Comparison of ENCODE assay signal across 17 cellular contexts in the genomic region with DNA sequence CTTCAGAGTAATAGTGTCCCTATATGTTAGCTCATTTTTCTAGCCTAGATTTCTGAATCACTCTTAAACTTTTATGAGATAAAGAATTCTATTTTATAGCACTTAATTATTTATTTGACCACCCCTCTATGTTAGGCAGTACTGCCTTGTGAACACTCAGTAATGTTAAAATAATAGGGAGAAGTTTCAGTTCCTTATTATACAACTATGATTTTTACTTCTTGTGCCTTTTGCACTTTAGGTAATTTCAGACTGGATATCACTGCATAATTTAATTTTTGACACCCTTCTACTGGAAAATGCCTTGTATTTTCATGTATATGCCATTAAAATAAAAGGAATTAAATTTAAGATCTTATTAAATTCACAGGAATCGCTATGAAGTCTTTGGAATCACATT. TPM values are rescaled to one million over a fixed set of nuclear protein-coding genes. Genes with fewer than 3 reads are reported as not detected.
DNase-seq lines count a peak whose midpoint lies in the region; ATAC-seq, FAIRE-seq and TF ChIP-seq lines count a peak whose summit lies in the region.
"Had no signal": no experiment of that assay in that cellular context is flagged by ENCODE, and none has a peak within 500 bp of the region (broad histone marks: within the 10 kb centered on the region; RNA-seq: fewer than 3 reads in every experiment).

No MANE protein-coding gene starts in this region.

- no peaks in the 10 kb centered on the region for H3K36me3 Mint-ChIP-seq in stimulated activated memory B cell treated with anti-CD40 and anti-IgM and Interleukin-4, amounts not matched to agents 10 μg/mL and 1 μg/mL and 100 μg/mL, for 72 hours

- H3K27ac Mint-ChIP-seq in stimulated activated memory B cell treated with anti-CD40 and anti-IgM and Interleukin-4, amounts not matched to agents 10 μg/mL and 1 μg/mL and 100 μg/mL, for 72 hours = no peak overlapping the region

- DNase-seq in left ventricle myocardium inferior = no peak
- no peak for DNase-seq in cardiac septum (ENCODE audit: low spot score)
- no peak for DNase-seq in GM12891 (ENCODE audit: insufficient read length, low spot score)
- DNase-seq in fibroblast of villous mesenchyme (ENCODE audit: low read depth) = no peak
- DNase-seq in SIG-M5 treated with dmso at 0.1 percent for 504 hours (lab: John Stamatoyannopoulos, UW; ENCODE audit: unreplicated experiment) = no peak
- no peak for DNase-seq in GM13976 (ENCODE audit: low spot score)
- DNase-seq: DMS79, NCI-H1048, NCI-H1436 treated with DMSO at 0.1 percent for 48 hours, NCI-H2029, NCI-H345, NCI-H526 had no signal

- peaks cover 28% of the 10 kb centered on the region for H3K4me1 ChIP-seq in left ventricle myocardium inferior

- H3K9me3 ChIP-seq in left ventricle myocardium inferior (replicated peaks) = no peaks in the 10 kb centered on the region
- H3K9me3 ChIP-seq: BLaER1 had no signal

- intact Hi-C loops in left ventricle myocardium inferior (cut with micrococcal nuclease) (loop anchor here (10.0 kb wide), 1 partner anchor 64 kb away; no protein-coding TSS in a partner anchor), cardiac septum (cut with DNase I) (loop anchor here (5.0 kb wide), 1 partner anchor 66 kb away; no protein-coding TSS in a partner anchor)

- peak; percentile 25 for ATAC-seq in stimulated activated memory B cell treated with anti-CD40 and anti-IgM and Interleukin-4, amounts not matched to agents 10 μg/mL and 1 μg/mL and 100 μg/mL, for 72 hours
- ATAC-seq: Panc1 had no signal

- no peak overlapping the region for H3K4me3 Mint-ChIP-seq in stimulated activated memory B cell treated with anti-CD40 and anti-IgM and Interleukin-4, amounts not matched to agents 10 μg/mL and 1 μg/mL and 100 μg/mL, for 72 hours

- H3K36me3 ChIP-seq in left ventricle myocardium inferior = peaks cover 6% of the 10 kb centered on the region
- H3K36me3 ChIP-seq: BLaER1 had no signal

- no peaks in the 10 kb centered on the region for H3K9me3 Mint-ChIP-seq in stimulated activated memory B cell treated with anti-CD40 and anti-IgM and Interleukin-4, amounts not matched to agents 10 μg/mL and 1 μg/mL and 100 μg/mL, for 72 hours

- H3K4me3 ChIP-seq in left ventricle myocardium inferior (peak overlapping the region; percentile 65), fibroblast of villous mesenchyme (ENCODE audit: low read depth, low read length) (peak overlapping the region; percentile 95)
- H3K4me3 ChIP-seq: BLaER1, SK-N-MC had no signal

- FAIRE-seq in GM12891 (lab: Jason Lieb, UNC) = no peak

- peaks cover 37% of the 10 kb centered on the region for H3K4me1 Mint-ChIP-seq in stimulated activated memory B cell treated with anti-CD40 and anti-IgM and Interleukin-4, amounts not matched to agents 10 μg/mL and 1 μg/mL and 100 μg/mL, for 72 hours

- TF ChIP-seq POLR2A in GM12891 (IDR thresholded peaks at IDR 0.05; ENCODE audit: low read depth, low read length) = no peak

- TF ChIP-seq CTCF in left ventricle myocardium inferior (IDR thresholded peaks at IDR 0.05; ENCODE audit: borderline replicate concordance) = no peak
- no peak for TF ChIP-seq CTCF in fibroblast of villous mesenchyme (IDR thresholded peaks at IDR 0.05; ENCODE audit: insufficient read depth, low read depth, low read length)
- TF ChIP-seq CTCF in GM13976 (IDR thresholded peaks at IDR 0.05; ENCODE audit: borderline replicate concordance, control extremely low read depth, extremely low read depth, insufficient read depth, missing control alignments) = no peak

- peak overlapping the region; percentile 86 for H3K27ac ChIP-seq in left ventricle myocardium inferior (replicated peaks)
- H3K27ac ChIP-seq: BLaER1, SK-N-MC had no signal

- in situ Hi-C loops in GM13976 (cut with MboI; ENCODE audit: low sequenced_read_pairs, unreplicated experiment) = no loop called here

- H3K27me3 ChIP-seq in left ventricle myocardium inferior (ENCODE audit: low read depth) = no peaks in the 10 kb centered on the region
- H3K27me3 ChIP-seq: BLaER1 had no signal

- peaks cover 14% of the 10 kb centered on the region for H3K27me3 Mint-ChIP-seq in stimulated activated memory B cell treated with anti-CD40 and anti-IgM and Interleukin-4, amounts not matched to agents 10 μg/mL and 1 μg/mL and 100 μg/mL, for 72 hours

TF ChIP-seq in GM12891, 5 proteins besides CTCF, POLR2A, EP300 and RAD21:
- TF ChIP-seq TAF1 (IDR thresholded peaks at IDR 0.05; ENCODE audit: low read depth, low read length) (no peak), SPI1 (IDR thresholded peaks at IDR 0.05; ENCODE audit: low read depth, low read length) (peak; percentile 71), POLR2AphosphoS5 (IDR thresholded peaks at IDR 0.05; ENCODE audit: low read depth, low read length) (no peak), POU2F2 (IDR thresholded peaks at IDR 0.05; ENCODE audit: low read depth, low read length) (no peak)

RNA-seq across cellular contexts. Expression of gene BCO2, which starts 3.1 kb away (rescaled TPM):
- total RNA-seq in left ventricle myocardium inferior (169 TPM), cardiac septum (67.8 TPM), fibroblast of villous mesenchyme (0.97 and 3.0 TPM in 2 replicates)
- polyA plus RNA-seq in GM12891 (2012; ENCODE audit: low read depth, missing spikeins) = 0.42 TPM

RNA-seq across cellular contexts. Expression of gene TEX12, which starts 11.3 kb away (rescaled TPM):
- total RNA-seq in left ventricle myocardium inferior (0.22 TPM), cardiac septum (0.32 TPM), fibroblast of villous mesenchyme (0.32 TPM in 1 of 2 replicates, not detected in the other)
- not detected for polyA plus RNA-seq in GM12891 (2012; ENCODE audit: low read depth, missing spikeins)

RNA-seq across cellular contexts. Expression of gene IL18, which starts 14.5 kb away (rescaled TPM):
- total RNA-seq in left ventricle myocardium inferior (1.6 TPM), cardiac septum (0.70 TPM), fibroblast of villous mesenchyme (1.6 and 2.2 TPM in 2 replicates)
- polyA plus RNA-seq in GM12891 (2012; ENCODE audit: low read depth, missing spikeins) = 3.0 TPM
- total RNA-seq: A673 had no signal

RNA-seq across cellular contexts. Expression of gene PTS, which starts 47.8 kb away (rescaled TPM):
- 27.0 TPM for total RNA-seq in left ventricle myocardium inferior
- total RNA-seq in cardiac septum = 33.0 TPM
- polyA plus RNA-seq in GM12891 (2012; ENCODE audit: low read depth, missing spikeins) = 10.2 TPM
- 59.9 and 67.8 TPM in 2 replicates for total RNA-seq in fibroblast of villous mesenchyme

Comparison
In these comparisons a context has a peak if more than half of its experiments do, and no peak if none do; other contexts are left out.
1. RNA of gene BCO2, which starts 3.1 kb away (total RNA-seq): 169 TPM in left ventricle myocardium inferior (single experiment) and 67.8 TPM in cardiac septum (single experiment); 0.97 to 3.0 TPM in fibroblast of villous mesenchyme; every median in the first group is over 10 times any median in the second.